In the genomic region with DNA sequence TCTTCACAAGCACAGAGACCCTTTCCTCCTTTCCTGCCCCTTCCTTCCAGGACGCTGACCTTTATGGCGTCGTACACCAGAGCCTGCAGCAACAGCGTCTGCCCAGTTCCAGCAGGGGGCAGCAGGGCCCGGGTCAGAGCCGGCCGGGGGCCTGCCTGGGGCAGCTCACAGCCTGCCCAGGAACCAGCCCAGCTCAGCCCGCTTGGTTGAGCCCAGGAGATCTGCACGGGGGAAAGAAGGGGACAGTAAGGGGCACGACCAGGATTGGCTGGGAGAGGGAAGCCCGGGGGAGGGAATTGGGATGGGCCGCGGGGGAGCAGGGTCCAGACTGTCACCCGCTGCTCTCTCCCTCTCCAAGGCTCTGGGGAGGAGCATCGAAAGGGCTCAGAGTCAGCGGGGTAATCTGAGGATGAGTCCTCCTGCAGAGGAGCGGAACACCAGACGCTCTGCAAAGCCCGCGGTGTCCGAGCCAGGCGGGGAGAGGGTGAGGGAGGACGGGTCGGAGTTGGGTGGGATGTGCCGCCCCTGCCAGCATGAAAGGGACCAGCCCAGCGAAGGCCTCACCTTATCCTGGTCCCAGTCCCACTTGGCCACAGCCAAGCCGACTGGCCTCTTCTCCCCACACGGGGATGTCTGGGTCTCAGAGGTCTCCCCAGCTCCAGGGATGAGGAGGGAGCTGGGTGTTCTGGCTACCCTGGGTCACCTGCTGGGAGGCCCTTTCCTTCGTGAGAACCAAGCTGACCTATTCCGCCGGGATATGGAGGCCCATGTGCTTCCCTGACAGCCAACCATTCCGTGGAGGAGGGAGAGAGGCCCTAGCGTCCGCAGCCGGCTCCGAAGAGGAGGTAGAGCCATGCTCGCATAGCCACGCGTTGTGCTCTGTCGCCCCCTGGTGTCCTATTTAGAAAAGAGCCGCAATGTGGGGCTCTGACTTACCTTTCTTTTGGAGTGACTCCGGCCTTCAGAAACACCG, we compare ENCODE assay signal across 1 cellular context.
TF ChIP-seq lines count a peak whose summit lies in the region.

No MANE protein-coding gene starts in this region.

TF ChIP-seq in K562, 482 proteins besides CTCF, POLR2A, EP300 and RAD21 (continued from another document and continues in another):
- TF ChIP-seq, protein P1, sequence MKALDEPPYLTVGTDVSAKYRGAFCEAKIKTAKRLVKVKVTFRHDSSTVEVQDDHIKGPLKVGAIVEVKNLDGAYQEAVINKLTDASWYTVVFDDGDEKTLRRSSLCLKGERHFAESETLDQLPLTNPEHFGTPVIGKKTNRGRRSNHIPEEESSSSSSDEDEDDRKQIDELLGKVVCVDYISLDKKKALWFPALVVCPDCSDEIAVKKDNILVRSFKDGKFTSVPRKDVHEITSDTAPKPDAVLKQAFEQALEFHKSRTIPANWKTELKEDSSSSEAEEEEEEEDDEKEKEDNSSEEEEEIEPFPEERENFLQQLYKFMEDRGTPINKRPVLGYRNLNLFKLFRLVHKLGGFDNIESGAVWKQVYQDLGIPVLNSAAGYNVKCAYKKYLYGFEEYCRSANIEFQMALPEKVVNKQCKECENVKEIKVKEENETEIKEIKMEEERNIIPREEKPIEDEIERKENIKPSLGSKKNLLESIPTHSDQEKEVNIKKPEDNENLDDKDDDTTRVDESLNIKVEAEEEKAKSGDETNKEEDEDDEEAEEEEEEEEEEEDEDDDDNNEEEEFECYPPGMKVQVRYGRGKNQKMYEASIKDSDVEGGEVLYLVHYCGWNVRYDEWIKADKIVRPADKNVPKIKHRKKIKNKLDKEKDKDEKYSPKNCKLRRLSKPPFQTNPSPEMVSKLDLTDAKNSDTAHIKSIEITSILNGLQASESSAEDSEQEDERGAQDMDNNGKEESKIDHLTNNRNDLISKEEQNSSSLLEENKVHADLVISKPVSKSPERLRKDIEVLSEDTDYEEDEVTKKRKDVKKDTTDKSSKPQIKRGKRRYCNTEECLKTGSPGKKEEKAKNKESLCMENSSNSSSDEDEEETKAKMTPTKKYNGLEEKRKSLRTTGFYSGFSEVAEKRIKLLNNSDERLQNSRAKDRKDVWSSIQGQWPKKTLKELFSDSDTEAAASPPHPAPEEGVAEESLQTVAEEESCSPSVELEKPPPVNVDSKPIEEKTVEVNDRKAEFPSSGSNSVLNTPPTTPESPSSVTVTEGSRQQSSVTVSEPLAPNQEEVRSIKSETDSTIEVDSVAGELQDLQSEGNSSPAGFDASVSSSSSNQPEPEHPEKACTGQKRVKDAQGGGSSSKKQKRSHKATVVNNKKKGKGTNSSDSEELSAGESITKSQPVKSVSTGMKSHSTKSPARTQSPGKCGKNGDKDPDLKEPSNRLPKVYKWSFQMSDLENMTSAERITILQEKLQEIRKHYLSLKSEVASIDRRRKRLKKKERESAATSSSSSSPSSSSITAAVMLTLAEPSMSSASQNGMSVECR (CRISPR knock-in tag; IDR thresholded peaks at IDR 0.05) = 0 out of 2 replicates have a peak, but pooled peaks have one; percentile 51
- TF ChIP-seq PCBP1 (IDR thresholded peaks at IDR 0.05; ENCODE audit: low read depth, low read length, poor library complexity, severe bottlenecking) (peak; percentile 39), HSF4 (CRISPR knock-in tag; IDR thresholded peaks at IDR 0.05; ENCODE audit: borderline replicate concordance) (no peak), FOXJ2 (tag; IDR thresholded peaks at IDR 0.05) (no peak), CCNT2 (IDR thresholded peaks at IDR 0.05; ENCODE audit: borderline replicate concordance, extremely low read depth, insufficient read length, low read depth, low read length) (no peak), RBM25 (IDR thresholded peaks at IDR 0.05; ENCODE audit: low read depth, low read length, severe bottlenecking) (no peak), TAF1 (IDR thresholded peaks at IDR 0.05; ENCODE audit: control insufficient read depth, extremely low read depth, insufficient read depth, low read length, severe bottlenecking) (no peak), HNRNPLL (IDR thresholded peaks at IDR 0.05; ENCODE audit: low read depth, low read length, poor library complexity, severe bottlenecking) (no peak), ZNF197 (CRISPR knock-in tag; IDR thresholded peaks at IDR 0.05; ENCODE audit: low read depth) (no peak), CTBP1 (IDR thresholded peaks at IDR 0.05; ENCODE audit: borderline replicate concordance) (peak; percentile 5; the same call in 1 of the 2 replicates), ZNF143 (CRISPR knock-in tag; IDR thresholded peaks at IDR 0.05) (no peak), TARDBP (IDR thresholded peaks at IDR 0.05) (no peak), FOXM1 (IDR thresholded peaks at IDR 0.05; ENCODE audit: low read depth) (no peak), FOXM1 (CRISPR knock-in tag; IDR thresholded peaks at IDR 0.05; ENCODE audit: low read depth) (no peak), ZNF324 (CRISPR knock-in tag; IDR thresholded peaks at IDR 0.05) (no peak), SP2 (IDR thresholded peaks at IDR 0.05; ENCODE audit: extremely low read depth, low read depth, low read length, poor library complexity, severe bottlenecking) (no peak), SLC30A9 (CRISPR knock-in tag; IDR thresholded peaks at IDR 0.05) (no peak), ATF1 (CRISPR knock-in tag; IDR thresholded peaks at IDR 0.05) (0 out of 2 replicates have a peak, but pooled peaks have one; percentile 33), ATF1 (tag; IDR thresholded peaks at IDR 0.05) (peak; percentile 18; the same call in 1 of the 2 replicates), HNRNPK (IDR thresholded peaks at IDR 0.05; ENCODE audit: low read depth, low read length, poor library complexity, severe bottlenecking) (no peak), HCFC1 (IDR thresholded peaks at IDR 0.05; ENCODE audit: low read depth, low read length) (no peak), PPARD (CRISPR knock-in tag; IDR thresholded peaks at IDR 0.05) (no peak), RFX5 (IDR thresholded peaks at IDR 0.05; ENCODE audit: low read depth, low read length) (no peak)
- TF ChIP-seq, protein P2, sequence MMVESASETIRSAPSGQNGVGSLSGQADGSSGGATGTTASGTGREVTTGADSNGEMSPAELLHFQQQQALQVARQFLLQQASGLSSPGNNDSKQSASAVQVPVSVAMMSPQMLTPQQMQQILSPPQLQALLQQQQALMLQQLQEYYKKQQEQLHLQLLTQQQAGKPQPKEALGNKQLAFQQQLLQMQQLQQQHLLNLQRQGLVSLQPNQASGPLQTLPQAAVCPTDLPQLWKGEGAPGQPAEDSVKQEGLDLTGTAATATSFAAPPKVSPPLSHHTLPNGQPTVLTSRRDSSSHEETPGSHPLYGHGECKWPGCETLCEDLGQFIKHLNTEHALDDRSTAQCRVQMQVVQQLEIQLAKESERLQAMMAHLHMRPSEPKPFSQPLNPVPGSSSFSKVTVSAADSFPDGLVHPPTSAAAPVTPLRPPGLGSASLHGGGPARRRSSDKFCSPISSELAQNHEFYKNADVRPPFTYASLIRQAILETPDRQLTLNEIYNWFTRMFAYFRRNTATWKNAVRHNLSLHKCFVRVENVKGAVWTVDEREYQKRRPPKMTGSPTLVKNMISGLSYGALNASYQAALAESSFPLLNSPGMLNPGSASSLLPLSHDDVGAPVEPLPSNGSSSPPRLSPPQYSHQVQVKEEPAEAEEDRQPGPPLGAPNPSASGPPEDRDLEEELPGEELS (CRISPR knock-in tag; IDR thresholded peaks at IDR 0.05; ENCODE audit: borderline replicate concordance) = 0 out of 2 replicates have a peak, but pooled peaks have one; percentile 23
- TF ChIP-seq, protein P3, sequence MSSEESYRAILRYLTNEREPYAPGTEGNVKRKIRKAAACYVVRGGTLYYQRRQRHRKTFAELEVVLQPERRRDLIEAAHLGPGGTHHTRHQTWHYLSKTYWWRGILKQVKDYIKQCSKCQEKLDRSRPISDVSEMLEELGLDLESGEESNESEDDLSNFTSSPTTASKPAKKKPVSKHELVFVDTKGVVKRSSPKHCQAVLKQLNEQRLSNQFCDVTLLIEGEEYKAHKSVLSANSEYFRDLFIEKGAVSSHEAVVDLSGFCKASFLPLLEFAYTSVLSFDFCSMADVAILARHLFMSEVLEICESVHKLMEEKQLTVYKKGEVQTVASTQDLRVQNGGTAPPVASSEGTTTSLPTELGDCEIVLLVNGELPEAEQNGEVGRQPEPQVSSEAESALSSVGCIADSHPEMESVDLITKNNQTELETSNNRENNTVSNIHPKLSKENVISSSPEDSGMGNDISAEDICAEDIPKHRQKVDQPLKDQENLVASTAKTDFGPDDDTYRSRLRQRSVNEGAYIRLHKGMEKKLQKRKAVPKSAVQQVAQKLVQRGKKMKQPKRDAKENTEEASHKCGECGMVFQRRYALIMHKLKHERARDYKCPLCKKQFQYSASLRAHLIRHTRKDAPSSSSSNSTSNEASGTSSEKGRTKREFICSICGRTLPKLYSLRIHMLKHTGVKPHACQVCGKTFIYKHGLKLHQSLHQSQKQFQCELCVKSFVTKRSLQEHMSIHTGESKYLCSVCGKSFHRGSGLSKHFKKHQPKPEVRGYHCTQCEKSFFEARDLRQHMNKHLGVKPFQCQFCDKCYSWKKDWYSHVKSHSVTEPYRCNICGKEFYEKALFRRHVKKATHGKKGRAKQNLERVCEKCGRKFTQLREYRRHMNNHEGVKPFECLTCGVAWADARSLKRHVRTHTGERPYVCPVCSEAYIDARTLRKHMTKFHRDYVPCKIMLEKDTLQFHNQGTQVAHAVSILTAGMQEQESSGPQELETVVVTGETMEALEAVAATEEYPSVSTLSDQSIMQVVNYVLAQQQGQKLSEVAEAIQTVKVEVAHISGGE (CRISPR knock-in tag; IDR thresholded peaks at IDR 0.05) = no peak
- TF ChIP-seq, protein P4, sequence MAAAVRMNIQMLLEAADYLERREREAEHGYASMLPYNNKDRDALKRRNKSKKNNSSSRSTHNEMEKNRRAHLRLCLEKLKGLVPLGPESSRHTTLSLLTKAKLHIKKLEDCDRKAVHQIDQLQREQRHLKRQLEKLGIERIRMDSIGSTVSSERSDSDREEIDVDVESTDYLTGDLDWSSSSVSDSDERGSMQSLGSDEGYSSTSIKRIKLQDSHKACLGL (CRISPR knock-in tag; IDR thresholded peaks at IDR 0.05; ENCODE audit: borderline replicate concordance, poor library complexity, severe bottlenecking) = no peak
- TF ChIP-seq, protein P5, sequence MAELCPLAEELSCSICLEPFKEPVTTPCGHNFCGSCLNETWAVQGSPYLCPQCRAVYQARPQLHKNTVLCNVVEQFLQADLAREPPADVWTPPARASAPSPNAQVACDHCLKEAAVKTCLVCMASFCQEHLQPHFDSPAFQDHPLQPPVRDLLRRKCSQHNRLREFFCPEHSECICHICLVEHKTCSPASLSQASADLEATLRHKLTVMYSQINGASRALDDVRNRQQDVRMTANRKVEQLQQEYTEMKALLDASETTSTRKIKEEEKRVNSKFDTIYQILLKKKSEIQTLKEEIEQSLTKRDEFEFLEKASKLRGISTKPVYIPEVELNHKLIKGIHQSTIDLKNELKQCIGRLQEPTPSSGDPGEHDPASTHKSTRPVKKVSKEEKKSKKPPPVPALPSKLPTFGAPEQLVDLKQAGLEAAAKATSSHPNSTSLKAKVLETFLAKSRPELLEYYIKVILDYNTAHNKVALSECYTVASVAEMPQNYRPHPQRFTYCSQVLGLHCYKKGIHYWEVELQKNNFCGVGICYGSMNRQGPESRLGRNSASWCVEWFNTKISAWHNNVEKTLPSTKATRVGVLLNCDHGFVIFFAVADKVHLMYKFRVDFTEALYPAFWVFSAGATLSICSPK (IDR thresholded peaks at IDR 0.05; ENCODE audit: borderline replicate concordance) = no peak
- TF ChIP-seq, protein P6, sequence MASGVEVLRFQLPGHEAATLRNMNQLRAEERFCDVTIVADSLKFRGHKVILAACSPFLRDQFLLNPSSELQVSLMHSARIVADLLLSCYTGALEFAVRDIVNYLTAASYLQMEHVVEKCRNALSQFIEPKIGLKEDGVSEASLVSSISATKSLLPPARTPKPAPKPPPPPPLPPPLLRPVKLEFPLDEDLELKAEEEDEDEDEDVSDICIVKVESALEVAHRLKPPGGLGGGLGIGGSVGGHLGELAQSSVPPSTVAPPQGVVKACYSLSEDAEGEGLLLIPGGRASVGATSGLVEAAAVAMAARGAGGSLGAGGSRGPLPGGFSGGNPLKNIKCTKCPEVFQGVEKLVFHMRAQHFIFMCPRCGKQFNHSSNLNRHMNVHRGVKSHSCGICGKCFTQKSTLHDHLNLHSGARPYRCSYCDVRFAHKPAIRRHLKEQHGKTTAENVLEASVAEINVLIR (CRISPR knock-in tag; IDR thresholded peaks at IDR 0.05) = no peak
- TF ChIP-seq, protein P7, sequence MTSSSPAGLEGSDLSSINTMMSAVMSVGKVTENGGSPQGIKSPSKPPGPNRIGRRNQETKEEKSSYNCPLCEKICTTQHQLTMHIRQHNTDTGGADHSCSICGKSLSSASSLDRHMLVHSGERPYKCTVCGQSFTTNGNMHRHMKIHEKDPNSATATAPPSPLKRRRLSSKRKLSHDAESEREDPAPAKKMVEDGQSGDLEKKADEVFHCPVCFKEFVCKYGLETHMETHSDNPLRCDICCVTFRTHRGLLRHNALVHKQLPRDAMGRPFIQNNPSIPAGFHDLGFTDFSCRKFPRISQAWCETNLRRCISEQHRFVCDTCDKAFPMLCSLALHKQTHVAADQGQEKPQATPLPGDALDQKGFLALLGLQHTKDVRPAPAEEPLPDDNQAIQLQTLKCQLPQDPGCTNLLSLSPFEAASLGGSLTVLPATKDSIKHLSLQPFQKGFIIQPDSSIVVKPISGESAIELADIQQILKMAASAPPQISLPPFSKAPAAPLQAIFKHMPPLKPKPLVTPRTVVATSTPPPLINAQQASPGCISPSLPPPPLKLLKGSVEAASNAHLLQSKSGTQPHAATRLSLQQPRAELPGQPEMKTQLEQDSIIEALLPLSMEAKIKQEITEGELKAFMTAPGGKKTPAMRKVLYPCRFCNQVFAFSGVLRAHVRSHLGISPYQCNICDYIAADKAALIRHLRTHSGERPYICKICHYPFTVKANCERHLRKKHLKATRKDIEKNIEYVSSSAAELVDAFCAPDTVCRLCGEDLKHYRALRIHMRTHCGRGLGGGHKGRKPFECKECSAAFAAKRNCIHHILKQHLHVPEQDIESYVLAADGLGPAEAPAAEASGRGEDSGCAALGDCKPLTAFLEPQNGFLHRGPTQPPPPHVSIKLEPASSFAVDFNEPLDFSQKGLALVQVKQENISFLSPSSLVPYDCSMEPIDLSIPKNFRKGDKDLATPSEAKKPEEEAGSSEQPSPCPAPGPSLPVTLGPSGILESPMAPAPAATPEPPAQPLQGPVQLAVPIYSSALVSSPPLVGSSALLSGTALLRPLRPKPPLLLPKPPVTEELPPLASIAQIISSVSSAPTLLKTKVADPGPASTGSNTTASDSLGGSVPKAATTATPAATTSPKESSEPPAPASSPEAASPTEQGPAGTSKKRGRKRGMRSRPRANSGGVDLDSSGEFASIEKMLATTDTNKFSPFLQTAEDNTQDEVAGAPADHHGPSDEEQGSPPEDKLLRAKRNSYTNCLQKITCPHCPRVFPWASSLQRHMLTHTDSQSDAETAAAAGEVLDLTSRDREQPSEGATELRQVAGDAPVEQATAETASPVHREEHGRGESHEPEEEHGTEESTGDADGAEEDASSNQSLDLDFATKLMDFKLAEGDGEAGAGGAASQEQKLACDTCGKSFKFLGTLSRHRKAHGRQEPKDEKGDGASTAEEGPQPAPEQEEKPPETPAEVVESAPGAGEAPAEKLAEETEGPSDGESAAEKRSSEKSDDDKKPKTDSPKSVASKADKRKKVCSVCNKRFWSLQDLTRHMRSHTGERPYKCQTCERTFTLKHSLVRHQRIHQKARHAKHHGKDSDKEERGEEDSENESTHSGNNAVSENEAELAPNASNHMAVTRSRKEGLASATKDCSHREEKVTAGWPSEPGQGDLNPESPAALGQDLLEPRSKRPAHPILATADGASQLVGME (CRISPR knock-in tag; IDR thresholded peaks at IDR 0.05) = no peak
- TF ChIP-seq, protein P8, sequence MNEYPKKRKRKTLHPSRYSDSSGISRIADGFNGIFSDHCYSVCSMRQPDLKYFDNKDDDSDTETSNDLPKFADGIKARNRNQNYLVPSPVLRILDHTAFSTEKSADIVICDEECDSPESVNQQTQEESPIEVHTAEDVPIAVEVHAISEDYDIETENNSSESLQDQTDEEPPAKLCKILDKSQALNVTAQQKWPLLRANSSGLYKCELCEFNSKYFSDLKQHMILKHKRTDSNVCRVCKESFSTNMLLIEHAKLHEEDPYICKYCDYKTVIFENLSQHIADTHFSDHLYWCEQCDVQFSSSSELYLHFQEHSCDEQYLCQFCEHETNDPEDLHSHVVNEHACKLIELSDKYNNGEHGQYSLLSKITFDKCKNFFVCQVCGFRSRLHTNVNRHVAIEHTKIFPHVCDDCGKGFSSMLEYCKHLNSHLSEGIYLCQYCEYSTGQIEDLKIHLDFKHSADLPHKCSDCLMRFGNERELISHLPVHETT (CRISPR knock-in tag; conservative IDR thresholded peaks at IDR 0.05 in 1 of 2, IDR thresholded peaks at IDR 0.05 in 1 of 2) = no peak
